Comparison of ENCODE assay signal across 11 cellular contexts in the genomic region with DNA sequence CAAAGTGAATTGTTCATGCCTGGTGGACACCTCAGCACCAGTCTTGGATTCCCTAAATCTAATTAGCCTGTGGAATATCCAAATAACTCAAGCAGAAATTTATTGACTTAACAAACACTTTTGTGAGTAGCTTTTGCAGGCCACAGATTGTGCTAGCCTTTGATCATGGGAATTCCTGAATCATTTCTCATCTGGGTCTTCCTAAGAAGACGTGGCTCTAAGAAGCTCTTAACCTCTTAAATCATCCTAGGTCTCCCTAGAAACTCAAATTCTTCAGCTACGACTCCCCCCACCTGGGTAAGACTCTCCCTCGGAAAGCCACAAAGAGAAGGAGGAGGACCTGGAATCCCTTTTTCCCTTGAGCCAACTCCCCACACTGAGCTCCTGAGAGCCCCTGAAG. TPM values are rescaled to one million over a fixed set of nuclear protein-coding genes. Genes with fewer than 3 reads are reported as not detected.
DNase-seq lines count a peak whose midpoint lies in the region; TF ChIP-seq lines count a peak whose summit lies in the region.
"Had no signal": no experiment of that assay in that cellular context is flagged by ENCODE, and none has a peak within 500 bp of the region (broad histone marks: within the 10 kb centered on the region; RNA-seq: fewer than 3 reads in every experiment).

No MANE protein-coding gene starts in this region.

- DNase-seq in AG04449 (ENCODE audit: low read depth, low spot score) (peak; percentile 31), HT1080 (ENCODE audit: low read depth) (peak; percentile 87), astrocyte of the hippocampus (ENCODE audit: low read depth, low spot score) (peak; percentile 82), kidney tubule cell (ENCODE audit: low spot score) (peak; percentile 97), NCI-H446 treated with DMSO at 0.1 percent for 48 hours (lab: John Stamatoyannopoulos, UW) (no peak), D341Med (ENCODE audit: low spot score) (no peak), occipital lobe (lab: John Stamatoyannopoulos, UW) (no peak)
- no peak for DNase-seq in activated effector memory CD4-positive, alpha-beta T cell treated with Interleukin-2 at 50 U/mL for 16 hours
- DNase-seq: NCI-H1105 treated with DMSO at 0.1 percent for 48 hours; pancreas; stimulated activated CD4-positive, alpha-beta T cell treated with anti-CD3 and anti-CD28 coated beads, Interleukin-15, amount 100 ng/mL, for 24 hours had no signal

- POLR2A ChIA-PET in AG04449 (lab: Yijun Ruan, JAX) = interaction anchor here (0.5 to 0.6 kb wide), 3 partner anchors 135 to 577 kb away, joined by 3 to 7 read pairs (median 3); no protein-coding TSS in a partner anchor

- CTCF ChIA-PET in AG04449 (lab: Yijun Ruan, JAX) = interaction anchor here (1.3 to 4.4 kb wide), 5 partner anchors 11 to 182 kb away, joined by 3 to 30 read pairs (median 8); no protein-coding TSS in a partner anchor

- no peak for TF ChIP-seq CTCF in AG04449 (IDR thresholded peaks at IDR 0.05; ENCODE audit: insufficient read depth, low read length, missing control alignments)

- H3K4me3 ChIP-seq in AG04449 (ENCODE audit: low read depth, low read length) = no peak overlapping the region
- H3K4me3 ChIP-seq: pancreas had no signal

RNA-seq across cellular contexts. Expression of a gene that starts 53.8 kb away (rescaled TPM):
- total RNA-seq in HT1080 (2014; rRNA removed; shearing (Covaris generic)) = 24.5 and 29.1 TPM in 2 replicates
- 12.2 and 13.0 TPM in 2 replicates for polyA plus RNA-seq in HT1080 (2015; cell fraction: cytosol; rRNA removed)
- 19.3 and 21.6 TPM in 2 replicates for polyA plus RNA-seq in HT1080 (2015; cell fraction: nucleus; rRNA removed)
- total RNA-seq in occipital lobe = 28.2 TPM

Comparison
In these comparisons a context has a peak if more than half of its experiments do, and no peak if none do; other contexts are left out.
1. DNase-seq: peak in AG04449 (single experiment), HT1080 (single experiment), astrocyte of the hippocampus (single experiment) and kidney tubule cell (single experiment); none in NCI-H446 treated with DMSO at 0.1 percent for 48 hours (single experiment), D341Med (single experiment), activated effector memory CD4-positive, alpha-beta T cell treated with Interleukin-2 at 50 U/mL for 16 hours (single experiment) and occipital lobe (single experiment).